8 cellular contexts compared by ENCODE assay signal in the genomic region with DNA sequence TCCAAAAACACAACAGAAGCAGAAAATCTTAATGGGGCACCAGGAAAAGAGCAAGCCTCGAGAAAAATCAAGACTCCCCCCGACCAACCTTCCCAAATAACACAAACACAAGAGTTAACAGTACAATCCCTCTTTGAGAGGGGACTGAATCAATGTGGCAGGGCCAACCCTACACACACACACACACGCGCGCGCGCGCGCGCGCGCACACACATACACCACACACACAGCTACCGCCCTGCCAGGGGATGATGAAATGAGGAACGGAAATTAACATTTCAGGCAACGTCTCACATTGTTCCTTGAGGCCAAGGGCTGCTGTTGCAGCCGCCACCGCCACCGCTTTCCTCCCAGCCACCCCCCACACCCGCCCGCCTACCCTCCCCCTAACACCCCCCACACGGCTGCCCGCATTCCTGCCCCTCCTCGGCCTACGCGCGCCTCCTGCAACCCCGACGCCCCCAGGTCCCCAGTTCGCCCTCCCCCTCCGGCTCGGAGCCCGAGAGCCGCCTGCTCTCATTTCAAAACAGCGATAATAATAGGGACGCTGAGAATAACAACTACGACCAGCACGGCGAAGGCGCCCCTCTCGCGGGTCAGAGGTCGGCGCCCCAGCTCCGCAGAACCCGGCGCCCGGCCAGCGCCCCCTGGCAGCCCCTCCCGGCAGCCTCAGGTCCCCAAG. TPM values are rescaled to one million over a fixed set of nuclear protein-coding genes. Genes with fewer than 3 reads are reported as not detected.
DNase-seq lines count a peak whose midpoint lies in the region; ATAC-seq, FAIRE-seq and TF ChIP-seq lines count a peak whose summit lies in the region.

No MANE protein-coding gene starts in this region.

- no peak for ATAC-seq in HG03442 (IDR thresholded peaks at IDR 0.05; ENCODE audit: unreplicated experiment)

- peaks cover 8% of the 10 kb centered on the region for H3K79me1 ChIP-seq in neuronal stem cell (ENCODE audit: low read depth, low read length)

- H3K27me3 ChIP-seq in HUES64 (ENCODE audit: insufficient read depth, low read length) = no peaks in the 10 kb centered on the region
- H3K27me3 ChIP-seq in neuronal stem cell (ENCODE audit: control insufficient read depth in 3 of 3, insufficient read depth in 3 of 3, low read depth in 1 of 3, low read length in 3 of 3) = no peaks in the 10 kb centered on the region
- H3K27me3 ChIP-seq in stomach smooth muscle (ENCODE audit: control insufficient read depth in 1 of 2, insufficient read depth in 2 of 2, low read length in 2 of 2) = no peaks in the 10 kb centered on the region

- H2BK5ac ChIP-seq in neuronal stem cell (ENCODE audit: low read length) = no peak overlapping the region

- H3K4me2 ChIP-seq in neuronal stem cell (ENCODE audit: insufficient read depth, low read length, poor library complexity, severe bottlenecking) = peak overlapping the region; percentile 64

- no peak overlapping the region for H2BK120ac ChIP-seq in neuronal stem cell (ENCODE audit: low read depth, low read length)

- H3K14ac ChIP-seq in neuronal stem cell (ENCODE audit: low read length) = no peak overlapping the region

- peak overlapping the region; percentile 76 for H3K18ac ChIP-seq in neuronal stem cell (ENCODE audit: low read length)

- H3K9ac ChIP-seq in HUES64 (ENCODE audit: low read depth, low read length) = peak overlapping the region; percentile 77
- peak overlapping the region; percentile 44 for H3K9ac ChIP-seq in neuronal stem cell (ENCODE audit: low read depth, low read length, poor library complexity)
- peak overlapping the region; percentile 6 to 44 for H3K9ac ChIP-seq in stomach smooth muscle (ENCODE audit: low read length in 2 of 2)

- H2BK15ac ChIP-seq in neuronal stem cell (ENCODE audit: low read length) = no peak overlapping the region

- H3K4me3 ChIP-seq in GM12864 (ENCODE audit: low read depth, low read length) (peak overlapping the region; percentile 66), HUES64 (ENCODE audit: low read length) (peak overlapping the region; percentile 64), neuronal stem cell (ENCODE audit: low read length in 2 of 2) (peak overlapping the region; percentile 63 to 96), stomach smooth muscle (ENCODE audit: low read length in 2 of 2) (peak overlapping the region; percentile 64 to 73)

- peak overlapping the region; percentile 92 for H3K27ac ChIP-seq in HUES64 (ENCODE audit: low read depth, low read length)
- peak overlapping the region; percentile 73 for H3K27ac ChIP-seq in neuronal stem cell (replicated peaks; ENCODE audit: low read length)
- H3K27ac ChIP-seq in stomach smooth muscle (ENCODE audit: low read length) = peak overlapping the region; percentile 78

- DNase-seq in GM12864 (ENCODE audit: low read depth) (peak; percentile 94), SIG-M5 treated with dmso at 0.1 percent for 504 hours (lab: John Stamatoyannopoulos, UW; ENCODE audit: unreplicated experiment) (peak; percentile 95), frontal cortex (ENCODE audit: low spot score in 2 of 2) (peak; percentile 63 to 73), neuronal stem cell (ENCODE audit: low spot score) (peak; percentile 67)
- DNase-seq in activated naive CD4-positive, alpha-beta T cell (lab: John Stamatoyannopoulos, UW) = peak; percentile 47 to 76 (median 71)

- FAIRE-seq in frontal cortex (lab: Jason Lieb, UNC) = no peak

- H3K4ac ChIP-seq in neuronal stem cell (ENCODE audit: low read length) = no peak overlapping the region

- no peak overlapping the region for H2AFZ ChIP-seq in neuronal stem cell (ENCODE audit: low read length)

- peak; percentile 35 for TF ChIP-seq CTCF in GM12864 (IDR thresholded peaks at IDR 0.05; ENCODE audit: low read depth, low read length, missing control alignments)

- no peak overlapping the region for H4K91ac ChIP-seq in neuronal stem cell (ENCODE audit: low read depth, low read length, poor library complexity)

- no peak overlapping the region for H3K23ac ChIP-seq in neuronal stem cell (ENCODE audit: low read depth, low read length, poor library complexity)

- H3K4me1 ChIP-seq in HUES64 (ENCODE audit: insufficient read depth, low read length) (peaks cover 30% of the 10 kb centered on the region), neuronal stem cell (ENCODE audit: control insufficient read depth in 2 of 2, insufficient read depth in 1 of 2, low read depth in 1 of 2, low read length in 2 of 2) (peaks cover 18 to 37% of the 10 kb centered on the region in 2 donors), stomach smooth muscle (ENCODE audit: control insufficient read depth, insufficient read depth, low read length) (peaks cover 35% of the 10 kb centered on the region)

- H3K36me3 ChIP-seq in HUES64 (ENCODE audit: insufficient read depth, low read length) (no peaks in the 10 kb centered on the region), neuronal stem cell (replicated peaks in 1 of 2; ENCODE audit: control insufficient read depth in 2 of 2, insufficient read depth in 2 of 2, low read length in 2 of 2) (peaks cover 3 to 11% of the 10 kb centered on the region in 2 donors), stomach smooth muscle (ENCODE audit: control insufficient read depth in 2 of 2, insufficient read depth in 2 of 2, low read length in 2 of 2) (no peaks in the 10 kb centered on the region)

- H4K8ac ChIP-seq in neuronal stem cell (ENCODE audit: low read depth, low read length) = no peak overlapping the region

- no peak overlapping the region for H2BK12ac ChIP-seq in neuronal stem cell (ENCODE audit: low read length)

- no peak overlapping the region for H2AK5ac ChIP-seq in neuronal stem cell (ENCODE audit: low read depth, low read length)

- H3K9me3 ChIP-seq in HUES64 (ENCODE audit: insufficient read depth, low read depth, low read length) (no peaks in the 10 kb centered on the region), neuronal stem cell (replicated peaks in 1 of 2; ENCODE audit: control insufficient read depth in 2 of 2, insufficient read depth in 1 of 2, low read depth in 1 of 2, low read length in 2 of 2) (no peaks in the 10 kb centered on the region), stomach smooth muscle (ENCODE audit: control insufficient read depth in 2 of 2, low read length in 2 of 2) (no peaks in the 10 kb centered on the region)

- WGBS in HUES64 = under 1% methylated on average over 47 of the region's 49 CpGs
- no CpG with 5 or more reads among the region's 49 CpGs for WGBS in neuronal stem cell (ENCODE audit: extremely low coverage in 2 of 2, insufficient read length in 2 of 2, insufficient replicate concordance in 1 of 2), 2 donors

RNA-seq across cellular contexts. Expression of a gene that starts 1.2 kb away (rescaled TPM):
- polyA plus RNA-seq in HUES64 (2013, experiment 1 of 2) = 67.8 TPM
- polyA plus RNA-seq in HUES64 (2013, experiment 2 of 2) = 71.1 TPM
- 27.7 TPM for total RNA-seq in frontal cortex
- 65.4 TPM for polyA plus RNA-seq in neuronal stem cell (2013, experiment 1 of 2)
- polyA plus RNA-seq in neuronal stem cell (2013, experiment 2 of 2) = 69.8 TPM

RNA-seq across cellular contexts. Expression of a gene that starts 19.0 kb away (rescaled TPM):
- 44.5 TPM for polyA plus RNA-seq in HUES64 (2013, experiment 1 of 2)
- 44.8 TPM for polyA plus RNA-seq in HUES64 (2013, experiment 2 of 2)
- total RNA-seq in frontal cortex = 84.8 TPM
- polyA plus RNA-seq in neuronal stem cell (2013, experiment 1 of 2) = 43.4 TPM
- 47.1 TPM for polyA plus RNA-seq in neuronal stem cell (2013, experiment 2 of 2)

Comparison
In these comparisons a context has a peak if more than half of its experiments do, and no peak if none do; other contexts are left out.
1. H3K9ac ChIP-seq: peak in every context shown above with its lines; median percentile 77 in HUES64; 44 in neuronal stem cell; 25 in stomach smooth muscle.